ENCODE assay signal across 1 cellular context in genomic region chr19:29964171-29964570, GRCh38.
TF ChIP-seq lines count a peak whose summit lies in the region.

No MANE protein-coding gene starts in this region.

TF ChIP-seq in H1, 55 proteins besides CTCF, POLR2A, EP300 and RAD21:
- TF ChIP-seq CEBPB (IDR thresholded peaks at IDR 0.05; ENCODE audit: low read depth, low read length) (peak; percentile 81; the same call in 1 of the 2 replicates), POLR2AphosphoS5 (IDR thresholded peaks at IDR 0.05; ENCODE audit: low read depth, low read length) (no peak), RFX5 (IDR thresholded peaks at IDR 0.05; ENCODE audit: borderline replicate concordance, low read depth, low read length) (no peak)
